ENCODE assay signal across 11 cellular contexts in genomic region chr6:24831771-24832718, GRCh38. TPM values are rescaled to one million over a fixed set of nuclear protein-coding genes. Genes with fewer than 3 reads are reported as not detected.
DNase-seq lines count a peak whose midpoint lies in the region; ATAC-seq and TF ChIP-seq lines count a peak whose summit lies in the region.
"Had no signal": no experiment of that assay in that cellular context is flagged by ENCODE, and none has a peak within 500 bp of the region (broad histone marks: within the 10 kb centered on the region; RNA-seq: fewer than 3 reads in every experiment).

No MANE protein-coding gene starts in this region.

- H3K27ac Mint-ChIP-seq in nephron, result peak overlapping the region in 2 of 3 experiments; percentile 30 to 66

- H3K9me3 ChIP-seq in breast epithelium, result no peaks in the 10 kb centered on the region

- no peaks in the 10 kb centered on the region for H3K36me3 Mint-ChIP-seq in nephron (ENCODE audit: low read depth)

- intact Hi-C loops in breast epithelium (cut with DNase I; ENCODE audit: low total_unique reads), result no loop called here

- H3K4me3 Mint-ChIP-seq in nephron, result no peak overlapping the region

- TF ChIP-seq POLR2A in breast epithelium (IDR thresholded peaks at IDR 0.05), result no peak

- H3K36me3 ChIP-seq in breast epithelium, result no peaks in the 10 kb centered on the region

- DNase-seq in AG10803 (ENCODE audit: low read depth) (peak; percentile 62), GM04504 (ENCODE audit: low read depth) (peak; percentile 33), breast epithelium (ENCODE audit: low spot score in 2 of 2) (no peak), AG08396 (ENCODE audit: low spot score) (no peak), coronary artery (ENCODE audit: low spot score) (no peak), mesenteric fat pad (ENCODE audit: low spot score) (no peak)

- H3K9me3 Mint-ChIP-seq in nephron, result no peaks in the 10 kb centered on the region

- peaks cover 12% of the 10 kb centered on the region for H3K4me1 Mint-ChIP-seq in nephron

- H3K27ac ChIP-seq in breast epithelium (peak overlapping the region; percentile 89 to 91), coronary artery (no peak overlapping the region)
- H3K27ac ChIP-seq: VCaP had no signal

- TF ChIP-seq CTCF in AG10803 (conservative IDR thresholded peaks at IDR 0.05; ENCODE audit: low read length), result no peak
- TF ChIP-seq CTCF in breast epithelium (IDR thresholded peaks at IDR 0.05), result no peak
- no peak for TF ChIP-seq CTCF in nephron (IDR thresholded peaks at IDR 0.05; ENCODE audit: unreplicated experiment in 3 of 3)
- no peak for TF ChIP-seq CTCF in coronary artery (IDR thresholded peaks at IDR 0.05)

- peaks cover 3% of the 10 kb centered on the region for H3K27me3 Mint-ChIP-seq in nephron (ENCODE audit: low read depth)

- no peaks in the 10 kb centered on the region for H3K27me3 ChIP-seq in breast epithelium

- no peak for ATAC-seq in GM19328 (IDR thresholded peaks at IDR 0.05; ENCODE audit: unreplicated experiment)

- H3K4me3 ChIP-seq in AG10803 (ENCODE audit: low read length) (no peak overlapping the region; the same call in 1 of the 2 replicates), breast epithelium (no peak overlapping the region), coronary artery (no peak overlapping the region)

- H3K4me1 ChIP-seq in breast epithelium, result peaks cover 3 to 21% of the 10 kb centered on the region in 2 donors

RNA-seq across cellular contexts. Expression of gene ARMH2, which starts 33.3 kb away (rescaled TPM):
- total RNA-seq in breast epithelium (not detected), mesenteric fat pad (not detected)
- total RNA-seq: RPMI7951, skeletal muscle tissue had no signal

RNA-seq across cellular contexts. Expression of gene GMNN, which starts 57.3 kb away (rescaled TPM):
- 10 to 100 TPM in 2 of 3 donors, 1 to 10 TPM in 1; 8.5 to 42.1 (median 27.2) TPM for total RNA-seq in breast epithelium
- total RNA-seq in mesenteric fat pad, result 7.6 TPM

Comparison
In these comparisons a context has a peak if more than half of its experiments do, and no peak if none do; other contexts are left out.
1. DNase-seq: peak in AG10803 (single experiment) and GM04504 (single experiment); none in breast epithelium (0 of 2), AG08396 (single experiment), coronary artery (single experiment) and mesenteric fat pad (single experiment).
2. H3K27ac ChIP-seq: peak in breast epithelium (2 of 2); none in coronary artery (0 of 2).